17 cellular contexts compared by ENCODE assay signal in genomic region chr16:73093146-73094144, GRCh38. TPM values are rescaled to one million over a fixed set of nuclear protein-coding genes. Genes with fewer than 3 reads are reported as not detected.
A peak's percentile ranks its signal among the peaks of the same experiment; 100 is the strongest.
DNase-seq lines count a peak whose midpoint lies in the region; ATAC-seq and TF ChIP-seq lines count a peak whose summit lies in the region.
"Had no signal": no experiment of that assay in that cellular context is flagged by ENCODE, and none has a peak within 500 bp of the region (broad histone marks: within the 10 kb centered on the region; RNA-seq: fewer than 3 reads in every experiment).

No MANE protein-coding gene starts in this region.

- no peaks in the 10 kb centered on the region for H3K36me3 Mint-ChIP-seq in osteocyte (ENCODE audit: unreplicated experiment)
- H3K36me3 Mint-ChIP-seq: activated naive CD4-positive, alpha-beta T cell treated with anti-CD3 and anti-CD28 coated beads, Interleukin-2, amount 50 U/mL, for 24 hours had no signal

- no peak overlapping the region for H3K4me3 ChIP-seq in fibroblast of pulmonary artery (replicated peaks; ENCODE audit: low read depth, low read length)
- H3K4me3 ChIP-seq: ovary had no signal

- peak overlapping the region; percentile 90 for H3K27ac Mint-ChIP-seq in osteocyte (ENCODE audit: unreplicated experiment)
- H3K27ac Mint-ChIP-seq: B cell had no signal

- no peaks in the 10 kb centered on the region for H3K27me3 Mint-ChIP-seq in osteocyte (ENCODE audit: unreplicated experiment)
- H3K27me3 Mint-ChIP-seq: activated naive CD4-positive, alpha-beta T cell treated with anti-CD3 and anti-CD28 coated beads, Interleukin-2, amount 50 U/mL, for 24 hours had no signal

- in situ Hi-C loops in GM13977 (cut with MboI; ENCODE audit: low pct_unique_long_range_greater_than_20kb, low sequenced_read_pairs, unreplicated experiment), result no loop called here

- H3K9me3 Mint-ChIP-seq in osteocyte (ENCODE audit: unreplicated experiment), result no peaks in the 10 kb centered on the region
- H3K9me3 Mint-ChIP-seq: activated naive CD4-positive, alpha-beta T cell treated with anti-CD3 and anti-CD28 coated beads, Interleukin-2, amount 50 U/mL, for 24 hours had no signal

- H3K4me3 Mint-ChIP-seq in osteocyte (ENCODE audit: unreplicated experiment), result no peak overlapping the region
- H3K4me3 Mint-ChIP-seq: activated naive CD4-positive, alpha-beta T cell treated with anti-CD3 and anti-CD28 coated beads, Interleukin-2, amount 50 U/mL, for 24 hours; B cell had no signal

- DNase-seq in Daoy (ENCODE audit: low read depth), result peak; percentile 10
- peak; percentile 77 for DNase-seq in amniotic epithelial cell (ENCODE audit: low read depth)
- DNase-seq in fibroblast of pulmonary artery (ENCODE audit: low read depth), result peak; percentile 58
- DNase-seq in osteocyte (ENCODE audit: extremely low spot score, unreplicated experiment), result no peak
- DNase-seq in SKM-1 treated with dmso at 0.1 percent for 144 hours (lab: John Stamatoyannopoulos, UW; ENCODE audit: unreplicated experiment), result no peak
- no peak for DNase-seq in AML-193 (lab: John Stamatoyannopoulos, UW)
- no peak for DNase-seq in GM13977 (ENCODE audit: low spot score)
- DNase-seq: activated CD4-positive, CD25-positive, alpha-beta regulatory T cell; DMS79; mesendoderm; NCI-H187 treated with DMSO at 0.1 percent for 48 hours; NCI-H524; ovary had no signal

- TF ChIP-seq CTCF in fibroblast of pulmonary artery (IDR thresholded peaks at IDR 0.05; ENCODE audit: low read length, missing control alignments) (no peak), osteocyte (IDR thresholded peaks at IDR 0.05) (no peak), GM13977 (IDR thresholded peaks at IDR 0.05; ENCODE audit: extremely low read depth, insufficient read depth, missing control alignments) (no peak)

- H3K4me1 Mint-ChIP-seq in osteocyte (ENCODE audit: unreplicated experiment), result peaks cover 44% of the 10 kb centered on the region
- H3K4me1 Mint-ChIP-seq: B cell had no signal

- ATAC-seq in GM21529 (IDR thresholded peaks at IDR 0.05; ENCODE audit: unreplicated experiment), result no peak
- ATAC-seq: Panc1 had no signal

RNA-seq across cellular contexts. Expression of gene ZFHX3, which starts 45.5 kb away (rescaled TPM):
- total RNA-seq in Daoy (2014; rRNA removed; shearing (Covaris generic)), result 1.5 and 2.0 TPM in 2 replicates
- 89.1 and 97.0 TPM in 2 replicates for total RNA-seq in osteocyte

Comparison
In these comparisons a context has a peak if more than half of its experiments do, and no peak if none do; other contexts are left out.
1. DNase-seq: peak in Daoy (single experiment), amniotic epithelial cell (single experiment) and fibroblast of pulmonary artery (single experiment); none in osteocyte (single experiment), SKM-1 treated with dmso at 0.1 percent for 144 hours (single experiment), AML-193 (0 of 2) and GM13977 (single experiment).
2. RNA of gene ZFHX3, which starts 45.5 kb away (total RNA-seq): 89.1 to 97.0 TPM in osteocyte; 1.5 to 2.0 TPM in Daoy; every median in the first group is over 10 times any median in the second.